Comparison of ENCODE assay signal across 24 cellular contexts in genomic region chr14:36485773-36486172, GRCh38. TPM values are rescaled to one million over a fixed set of nuclear protein-coding genes. Genes with fewer than 3 reads are reported as not detected.
DNase-seq lines count a peak whose midpoint lies in the region; ATAC-seq, FAIRE-seq and TF ChIP-seq lines count a peak whose summit lies in the region.
"Had no signal": no experiment of that assay in that cellular context is flagged by ENCODE, and none has a peak within 500 bp of the region (broad histone marks: within the 10 kb centered on the region; RNA-seq: fewer than 3 reads in every experiment).

No MANE protein-coding gene starts in this region.

- H3K36me3 ChIP-seq in GM12878 (ENCODE audit: control insufficient read depth in 2 of 2, insufficient read depth in 2 of 2, low read length in 1 of 2) (no peaks in the 10 kb centered on the region), right lobe of liver (no peaks in the 10 kb centered on the region), brain microvascular endothelial cell (replicated peaks) (no peaks in the 10 kb centered on the region)
- H3K36me3 ChIP-seq: BLaER1 treated with 17β-estradiol and CSF1 and Interleukin-3, amounts not matched to agents 10 nM and 100 nM had no signal

- no peak overlapping the region for H3K27ac ChIP-seq in GM12878 (ENCODE audit: control insufficient read depth, insufficient read depth)
- no peak overlapping the region for H3K27ac ChIP-seq in right lobe of liver
- no peak overlapping the region for H3K27ac ChIP-seq in brain microvascular endothelial cell
- H3K27ac ChIP-seq: BLaER1 treated with 17β-estradiol and CSF1 and Interleukin-3, amounts not matched to agents 10 nM and 100 nM; SK-N-MC had no signal

- TF ChIP-seq EP300 in GM12878 (IDR thresholded peaks at IDR 0.05; ENCODE audit: borderline replicate concordance in 1 of 2, control insufficient read depth in 1 of 2, low read depth in 2 of 2, low read length in 2 of 2), result no peak

- CTCF ChIA-PET in GM12878 (lab: Yijun Ruan, JAX), result no interaction called here

- 0% methylated on average over 2 of the region's 2 CpGs for WGBS in GM12878 (ENCODE audit: insufficient coverage, insufficient replicate concordance, low lambda C conversion rate, missing lambda C conversion rate)
- 44% methylated on average over 2 of the region's 2 CpGs for WGBS in right lobe of liver (ENCODE audit: insufficient coverage, low coverage, low lambda C conversion rate, missing lambda C conversion rate)

- no peak for TF ChIP-seq POLR2A in GM12878 (IDR thresholded peaks at IDR 0.05; ENCODE audit: low read depth, low read length)
- TF ChIP-seq POLR2A in right lobe of liver (IDR thresholded peaks at IDR 0.05), result no peak

- no peaks in the 10 kb centered on the region for H3K9me3 ChIP-seq in GM12878 (replicated peaks; ENCODE audit: control insufficient read depth, insufficient read depth, low read length)
- no peaks in the 10 kb centered on the region for H3K9me3 ChIP-seq in right lobe of liver
- H3K9me3 ChIP-seq: BLaER1 treated with 17β-estradiol and CSF1 and Interleukin-3, amounts not matched to agents 10 nM and 100 nM had no signal

- in situ Hi-C loops in GM12878 (cut with MboI), result no loop called here
- in situ Hi-C loops in brain microvascular endothelial cell (cut with HindIII; ENCODE audit: low pct_ligation_motif_present, low sequenced_read_pairs), result no loop called here

- no TSS peak for BruUV-seq in GM12878 (replicated peaks; lab: Mats Ljungman, UMichigan)

- no peaks in the 10 kb centered on the region; the same call in 1 of the 2 replicates for H3K4me1 ChIP-seq in GM12878 (ENCODE audit: control insufficient read depth, insufficient read depth, low read length)
- no peaks in the 10 kb centered on the region for H3K4me1 ChIP-seq in right lobe of liver

- H3K79me2 ChIP-seq in GM12878 (ENCODE audit: control insufficient read depth, insufficient read depth, low read length), result no peaks in the 10 kb centered on the region

- ATAC-seq in GM18520 (IDR thresholded peaks at IDR 0.05; ENCODE audit: unreplicated experiment) (peak; percentile 48), GM19395 (IDR thresholded peaks at IDR 0.05; ENCODE audit: unreplicated experiment) (peak; percentile 53), HG02938 (IDR thresholded peaks at IDR 0.05; ENCODE audit: unreplicated experiment) (peak; percentile 67), GM12878 (peak; percentile 56), right lobe of liver (no peak)
- ATAC-seq in stimulated activated naive CD8-positive, alpha-beta T cell treated with anti-CD3 and anti-CD28 coated beads, Interleukin-15, Interleukin-2, amounts not matched to agents 100 U/mL and 50 U/mL, for 24 hours, result no peak
- ATAC-seq: CD8-positive, alpha-beta T cell; K562 had no signal

- no peak for DNase-seq in GM12878 (ENCODE audit: low read depth, low spot score)
- DNase-seq in right lobe of liver, result no peak
- DNase-seq in stimulated activated naive CD8-positive, alpha-beta T cell treated with anti-CD3 and anti-CD28 coated beads, Interleukin-15, Interleukin-2, amounts not matched to agents 100 U/mL and 50 U/mL, for 24 hours, result no peak
- no peak for DNase-seq in brain microvascular endothelial cell
- DNase-seq: Calu3; CD8-positive, alpha-beta T cell; DMS53; EL; NCI-H1105 treated with DMSO at 0.1 percent for 48 hours; NCI-H1694; NCI-H2081 treated with DMSO at 0.1 percent for 48 hours; NCI-H774; SHP77 had no signal

- FAIRE-seq in GM12878 (lab: Jason Lieb, UNC), result no peak
- FAIRE-seq: GM12892, K562 had no signal

- SMC1A ChIA-PET in GM12878 (lab: Charles Lee; ENCODE audit: uncharacterized antibody, unreplicated experiment), result interaction anchor here (0.9 to 1.0 kb wide), 2 partner anchors 9 to 35 kb away, joined by 3 to 7 read pairs; no protein-coding TSS in a partner anchor

- H3K9ac ChIP-seq in GM12878 (ENCODE audit: control insufficient read depth, insufficient read depth, low read length), result no peak overlapping the region
- H3K9ac ChIP-seq: BLaER1 treated with 17β-estradiol and CSF1 and Interleukin-3, amounts not matched to agents 10 nM and 100 nM had no signal

- RAD21 ChIA-PET in GM12878 (lab: Charles Lee; ENCODE audit: unreplicated experiment), result no interaction called here

- H3K4me3 ChIP-seq in GM12878, result no peak overlapping the region
- H3K4me3 ChIP-seq in right lobe of liver, result no peak overlapping the region
- H3K4me3 ChIP-seq in brain microvascular endothelial cell (ENCODE audit: low read depth, low read length), result no peak overlapping the region
- H3K4me3 ChIP-seq: BLaER1 treated with 17β-estradiol and CSF1 and Interleukin-3, amounts not matched to agents 10 nM and 100 nM; K562; SK-N-MC had no signal

- TF ChIP-seq RAD21 in GM12878 (IDR thresholded peaks at IDR 0.05; ENCODE audit: insufficient read depth, low read depth, low read length), result no peak

- H3K4me2 ChIP-seq in GM12878 (ENCODE audit: control insufficient read depth, insufficient read depth), result no peak overlapping the region
- H3K4me2 ChIP-seq: BLaER1 treated with 17β-estradiol and CSF1 and Interleukin-3, amounts not matched to agents 10 nM and 100 nM had no signal

- H3K27me3 ChIP-seq in GM12878 (replicated peaks in 1 of 2; ENCODE audit: control insufficient read depth in 2 of 2, insufficient read depth in 2 of 2, low read length in 1 of 2) (0 out of 4 replicates have a peak, but pooled peaks cover 0 to 1% of the 10 kb centered on the region in 2 experiments), right lobe of liver (no peaks in the 10 kb centered on the region), brain microvascular endothelial cell (replicated peaks) (no peaks in the 10 kb centered on the region)
- H3K27me3 ChIP-seq: BLaER1 treated with 17β-estradiol and CSF1 and Interleukin-3, amounts not matched to agents 10 nM and 100 nM had no signal

- POLR2A ChIA-PET in GM12878 (lab: Charles Lee), result no interaction called here

- H4K20me1 ChIP-seq in GM12878 (ENCODE audit: control insufficient read depth, insufficient read depth), result no peaks in the 10 kb centered on the region
- H4K20me1 ChIP-seq: BLaER1 treated with 17β-estradiol and CSF1 and Interleukin-3, amounts not matched to agents 10 nM and 100 nM had no signal

- no peak for TF ChIP-seq CTCF in GM12878 (IDR thresholded peaks at IDR 0.05 in 2 of 3, conservative IDR thresholded peaks at IDR 0.05 in 1 of 3; ENCODE audit: control insufficient read depth in 2 of 3, extremely low read depth in 1 of 3, insufficient read depth in 1 of 3, low read depth in 3 of 3, low read length in 3 of 3)
- no peak for TF ChIP-seq CTCF in right lobe of liver (IDR thresholded peaks at IDR 0.05)
- no peak for TF ChIP-seq CTCF in brain microvascular endothelial cell (IDR thresholded peaks at IDR 0.05; ENCODE audit: low read depth, low read length, missing control alignments)

- H2AFZ ChIP-seq in GM12878 (ENCODE audit: control insufficient read depth, low read depth, low read length), result no peak overlapping the region

- intact Hi-C loops in GM12878 (cut with micrococcal nuclease; ENCODE audit: unreplicated experiment), result no loop called here
- intact Hi-C loops in right lobe of liver (cut with DNase I), result no loop called here

TF ChIP-seq in GM12878, 131 proteins besides CTCF, POLR2A, EP300 and RAD21:
- TF ChIP-seq SPI1 (IDR thresholded peaks at IDR 0.05; ENCODE audit: borderline replicate concordance, insufficient read depth, low read depth, low read length) (peak; percentile 74), PAX5 (IDR thresholded peaks at IDR 0.05; ENCODE audit: borderline replicate concordance, low read depth, low read length) (no peak), JUNB (IDR thresholded peaks at IDR 0.05) (peak; percentile 35)
- TF ChIP-seq, protein P1, sequence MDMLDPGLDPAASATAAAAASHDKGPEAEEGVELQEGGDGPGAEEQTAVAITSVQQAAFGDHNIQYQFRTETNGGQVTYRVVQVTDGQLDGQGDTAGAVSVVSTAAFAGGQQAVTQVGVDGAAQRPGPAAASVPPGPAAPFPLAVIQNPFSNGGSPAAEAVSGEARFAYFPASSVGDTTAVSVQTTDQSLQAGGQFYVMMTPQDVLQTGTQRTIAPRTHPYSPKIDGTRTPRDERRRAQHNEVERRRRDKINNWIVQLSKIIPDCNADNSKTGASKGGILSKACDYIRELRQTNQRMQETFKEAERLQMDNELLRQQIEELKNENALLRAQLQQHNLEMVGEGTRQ (IDR thresholded peaks at IDR 0.05; ENCODE audit: borderline replicate concordance, low read depth, low read length), result no peak
- TF ChIP-seq, protein P2, sequence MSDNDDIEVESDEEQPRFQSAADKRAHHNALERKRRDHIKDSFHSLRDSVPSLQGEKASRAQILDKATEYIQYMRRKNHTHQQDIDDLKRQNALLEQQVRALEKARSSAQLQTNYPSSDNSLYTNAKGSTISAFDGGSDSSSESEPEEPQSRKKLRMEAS (IDR thresholded peaks at IDR 0.05; ENCODE audit: low read depth, low read length), result no peak
TF ChIP-seq in GM12878: peak in this region for 2.

RNA-seq across cellular contexts. Expression of gene NKX2-1, which starts 34.3 kb away (rescaled TPM):
- not detected in 2 replicates for total RNA-seq in GM12878 (2013; cell fraction: nucleolus; rRNA removed)
- total RNA-seq in GM12878 (2014; rRNA removed) (not detected in 2 replicates), GM12878 (2014; rRNA removed; fragmentation: Illumina TruSeq; extraction: Trizol) (not detected in 2 replicates), GM12878 (2021) (not detected in 2 replicates), right lobe of liver (not detected)
- polyA plus RNA-seq in GM12878 (2011; ENCODE audit: low read depth), result not detected
- polyA plus RNA-seq in GM12878 (2011; rRNA removed) (not detected in 2 replicates), GM12878 (2014; fragmentation: Illumina TruSeq; extraction: Trizol) (0.03 TPM in 1 of 2 replicates, not detected in the other), GM12878 (2014; fragmentation: Nextera tagmentation; extraction: Ambion mirVana) (not detected), GM12878 (2014; rRNA removed) (not detected in 2 replicates), GM12878 (2016; fragmentation: Nextera tagmentation; extraction: Ambion mirVana) (not detected)
- not detected in 2 replicates for polyA plus RNA-seq in GM12878 (2011; cell fraction: cytosol; rRNA removed)
- not detected in 2 replicates for polyA plus RNA-seq in GM12878 (2011; cell fraction: nucleus; rRNA removed)
- not detected in 2 replicates for polyA plus RNA-seq in GM12878 (2012)
- not detected in 2 replicates for polyA minus RNA-seq in GM12878 (2011; rRNA and poly(A)+ RNA removed)
- polyA minus RNA-seq in GM12878 (2011; cell fraction: cytosol; rRNA and poly(A)+ RNA removed), result not detected in 2 replicates
- polyA minus RNA-seq in GM12878 (2011; cell fraction: nucleus; rRNA and poly(A)+ RNA removed), result not detected in 2 replicates
- total RNA-seq: A673; Calu3; CD8-positive, alpha-beta T cell; NCI-H460; RPMI7951; T-helper 2 cell treated with Interferon-gamma antibody and Interleukin-4, amounts not matched to agents 100 ng/mL and 5 ng/mL, for 36 hours had no signal
- polyA plus RNA-seq: K562 had no signal

Comparison
In these comparisons a context has a peak if more than half of its experiments do, and no peak if none do; other contexts are left out.
1. ATAC-seq: peak in GM18520 (single experiment), GM19395 (single experiment), HG02938 (single experiment) and GM12878 (single experiment); none in right lobe of liver (0 of 4) and stimulated activated naive CD8-positive, alpha-beta T cell treated with anti-CD3 and anti-CD28 coated beads, Interleukin-15, Interleukin-2, amounts not matched to agents 100 U/mL and 50 U/mL, for 24 hours (single experiment).